In genomic region chr3:19213608-19214220, GRCh38 we compare ENCODE assay signal across 10 cellular contexts.
DNase-seq lines count a peak whose midpoint lies in the region; ATAC-seq and TF ChIP-seq lines count a peak whose summit lies in the region.
"Had no signal": no experiment of that assay in that cellular context is flagged by ENCODE, and none has a peak within 500 bp of the region (broad histone marks: within the 10 kb centered on the region; RNA-seq: fewer than 3 reads in every experiment).

No MANE protein-coding gene starts in this region.

- no peaks in the 10 kb centered on the region for H3K27me3 ChIP-seq in iPS DF 6.9 (ENCODE audit: control insufficient read depth, insufficient read depth, low read length)

- DNase-seq in CD1c-positive myeloid dendritic cell (ENCODE audit: extremely low spot score) (peak; percentile 34), NCI-H69 (lab: John Stamatoyannopoulos, UW) (peak; percentile 60), iPS DF 6.9 (ENCODE audit: low read depth, low spot score) (peak; percentile 13), mesothelial cell of epicardium (ENCODE audit: low spot score in 2 of 2, unreplicated experiment in 2 of 2) (no peak), T1000 (lab: John Stamatoyannopoulos, UW) (no peak), left ventricle myocardium superior (no peak)
- DNase-seq in activated naive CD4-positive, alpha-beta T cell (lab: John Stamatoyannopoulos, UW) = no peak
- DNase-seq: activated CD8-positive, alpha-beta T cell treated with anti-CD3 and anti-CD28 coated beads for 36 hours; stimulated activated CD4-positive, alpha-beta T cell treated with anti-CD3 and anti-CD28 coated beads, Interleukin-2, amount 100 ng/mL, for 48 hours had no signal

- H3K9me3 Mint-ChIP-seq in mesothelial cell of epicardium = no peaks in the 10 kb centered on the region
- H3K9me3 Mint-ChIP-seq: activated CD8-positive, alpha-beta T cell treated with anti-CD3 and anti-CD28 coated beads for 36 hours had no signal

- no peaks in the 10 kb centered on the region for H3K4me1 Mint-ChIP-seq in mesothelial cell of epicardium

- no CpG with 5 or more reads among the region's 6 CpGs for WGBS in iPS DF 6.9 (ENCODE audit: insufficient coverage, insufficient read length)

- H3K4me3 Mint-ChIP-seq in mesothelial cell of epicardium = no peak overlapping the region
- H3K4me3 Mint-ChIP-seq: activated CD8-positive, alpha-beta T cell treated with anti-CD3 and anti-CD28 coated beads for 36 hours had no signal

- no peak overlapping the region for H3K27ac ChIP-seq in iPS DF 6.9 (ENCODE audit: low read length)

- ATAC-seq in GM18861 (IDR thresholded peaks at IDR 0.05; ENCODE audit: unreplicated experiment) = peak; percentile 50
- ATAC-seq in left ventricle myocardium superior = no peak
- ATAC-seq: activated CD8-positive, alpha-beta T cell treated with anti-CD3 and anti-CD28 coated beads for 36 hours had no signal

- no peaks in the 10 kb centered on the region for H3K27me3 Mint-ChIP-seq in mesothelial cell of epicardium (ENCODE audit: low read depth)
- H3K27me3 Mint-ChIP-seq: activated CD8-positive, alpha-beta T cell treated with anti-CD3 and anti-CD28 coated beads for 36 hours had no signal

- H3K4me3 ChIP-seq in iPS DF 6.9 (ENCODE audit: low read length) = no peak overlapping the region

- no peaks in the 10 kb centered on the region; the same call in 1 of the 2 replicates for H3K36me3 ChIP-seq in iPS DF 6.9 (ENCODE audit: control insufficient read depth, insufficient read depth, low read length)

- TF ChIP-seq CTCF in mesothelial cell of epicardium (IDR thresholded peaks at IDR 0.05; ENCODE audit: unreplicated experiment) = no peak

- H3K9me3 ChIP-seq in iPS DF 6.9 (ENCODE audit: control insufficient read depth, insufficient read depth, low read length) = no peaks in the 10 kb centered on the region

- peaks cover 2% of the 10 kb centered on the region; the same call in 1 of the 2 replicates for H3K4me1 ChIP-seq in iPS DF 6.9 (ENCODE audit: control insufficient read depth, insufficient read depth, low read length)

- H3K27ac Mint-ChIP-seq in mesothelial cell of epicardium = no peak overlapping the region
- H3K27ac Mint-ChIP-seq: activated CD8-positive, alpha-beta T cell treated with anti-CD3 and anti-CD28 coated beads for 36 hours had no signal

- H3K36me3 Mint-ChIP-seq in mesothelial cell of epicardium = no peaks in the 10 kb centered on the region

- intact Hi-C loops in left ventricle myocardium superior (cut with micrococcal nuclease) = no loop called here

Comparison
In these comparisons a context has a peak if more than half of its experiments do, and no peak if none do; other contexts are left out.
1. DNase-seq: peak in CD1c-positive myeloid dendritic cell (single experiment), NCI-H69 (single experiment) and iPS DF 6.9 (single experiment); none in mesothelial cell of epicardium (0 of 2), activated naive CD4-positive, alpha-beta T cell (0 of 4), T1000 (single experiment) and left ventricle myocardium superior (single experiment).